ENCODE assay signal across 8 cellular contexts in genomic region chr13:110680852-110681251, GRCh38. TPM values are rescaled to one million over a fixed set of nuclear protein-coding genes. Genes with fewer than 3 reads are reported as not detected.
DNase-seq lines count a peak whose midpoint lies in the region; ATAC-seq and TF ChIP-seq lines count a peak whose summit lies in the region.

No MANE protein-coding gene starts in this region.

- H3K27ac ChIP-seq in dorsolateral prefrontal cortex = no peak overlapping the region
- H3K27ac ChIP-seq in aorta (ENCODE audit: low read depth in 1 of 2, low read length in 2 of 2) = no peak overlapping the region

- H3K36me3 Mint-ChIP-seq in activated T-cell treated with anti-CD3 and anti-CD28 coated beads, Interleukin-2, amount 50 U/mL, for 4 hours (ENCODE audit: insufficient read depth) = peaks cover 36% of the 10 kb centered on the region
- peaks cover 56% of the 10 kb centered on the region for H3K36me3 Mint-ChIP-seq in stimulated activated memory B cell treated with anti-CD40 and anti-IgM and Interleukin-4, amounts not matched to agents 10 μg/mL and 1 μg/mL and 100 μg/mL, for 72 hours

- no peak for ATAC-seq in activated T-cell treated with anti-CD3 and anti-CD28 coated beads, Interleukin-2, amount 50 U/mL, for 4 hours
- ATAC-seq in stimulated activated memory B cell treated with anti-CD40 and anti-IgM and Interleukin-4, amounts not matched to agents 10 μg/mL and 1 μg/mL and 100 μg/mL, for 72 hours = no peak
- ATAC-seq in aorta (ENCODE audit: low FRiP score) = no peak

- H3K36me3 ChIP-seq in aorta (ENCODE audit: control insufficient read depth in 1 of 2, insufficient read depth in 2 of 2, low read length in 1 of 2) = peaks cover 4 to 5% of the 10 kb centered on the region in 2 donors

- H3K27ac Mint-ChIP-seq in stimulated activated memory B cell treated with anti-CD40 and anti-IgM and Interleukin-4, amounts not matched to agents 10 μg/mL and 1 μg/mL and 100 μg/mL, for 72 hours = peak overlapping the region; percentile 97

- no peak overlapping the region for H3K4me3 Mint-ChIP-seq in activated T-cell treated with anti-CD3 and anti-CD28 coated beads, Interleukin-2, amount 50 U/mL, for 4 hours
- no peak overlapping the region for H3K4me3 Mint-ChIP-seq in stimulated activated memory B cell treated with anti-CD40 and anti-IgM and Interleukin-4, amounts not matched to agents 10 μg/mL and 1 μg/mL and 100 μg/mL, for 72 hours

- H3K27me3 Mint-ChIP-seq in activated T-cell treated with anti-CD3 and anti-CD28 coated beads, Interleukin-2, amount 50 U/mL, for 4 hours (ENCODE audit: low read depth) = no peaks in the 10 kb centered on the region
- no peaks in the 10 kb centered on the region for H3K27me3 Mint-ChIP-seq in stimulated activated memory B cell treated with anti-CD40 and anti-IgM and Interleukin-4, amounts not matched to agents 10 μg/mL and 1 μg/mL and 100 μg/mL, for 72 hours

- H3K4me1 ChIP-seq in aorta (ENCODE audit: control insufficient read depth in 1 of 2, insufficient read depth in 2 of 2, low read length in 2 of 2) = no peaks in the 10 kb centered on the region

- DNase-seq in activated T-cell treated with anti-CD3 and anti-CD28 coated beads, Interleukin-2, amount 50 U/mL, for 48 hours = peak; percentile 35 to 36
- no peak for DNase-seq in activated T-cell treated with anti-CD3 and anti-CD28 coated beads, Interleukin-2, amount 50 U/mL, for 4 hours
- DNase-seq in NB4 (ENCODE audit: low read depth) (peak; percentile 40), dorsolateral prefrontal cortex (no peak), anterior cingulate cortex (lab: John Stamatoyannopoulos, UW) (no peak), SIG-M5 treated with dmso at 0.1 percent for 504 hours (lab: John Stamatoyannopoulos, UW; ENCODE audit: unreplicated experiment) (no peak), aorta (no peak)

- H3K4me3 ChIP-seq in NB4 (ENCODE audit: low read depth, low read length) = no peak overlapping the region
- H3K4me3 ChIP-seq in dorsolateral prefrontal cortex = no peak overlapping the region
- H3K4me3 ChIP-seq in aorta (ENCODE audit: low read length in 2 of 2) = no peak overlapping the region

- no peaks in the 10 kb centered on the region for H3K27me3 ChIP-seq in dorsolateral prefrontal cortex
- H3K27me3 ChIP-seq in aorta (ENCODE audit: control insufficient read depth in 1 of 2, insufficient read depth in 2 of 2, low read length in 1 of 2) = no peaks in the 10 kb centered on the region

- 80 to 87% methylated on average over 7 of the region's 7 CpGs for WGBS in aorta, 2 donors

- H3K9me3 Mint-ChIP-seq in activated T-cell treated with anti-CD3 and anti-CD28 coated beads, Interleukin-2, amount 50 U/mL, for 4 hours = no peaks in the 10 kb centered on the region
- no peaks in the 10 kb centered on the region for H3K9me3 Mint-ChIP-seq in stimulated activated memory B cell treated with anti-CD40 and anti-IgM and Interleukin-4, amounts not matched to agents 10 μg/mL and 1 μg/mL and 100 μg/mL, for 72 hours

- no peaks in the 10 kb centered on the region for H3K9me3 ChIP-seq in aorta (ENCODE audit: control insufficient read depth, low read length)

- TF ChIP-seq CTCF in NB4 (IDR thresholded peaks at IDR 0.05; ENCODE audit: low read depth, low read length) (peak; percentile 49), dorsolateral prefrontal cortex (IDR thresholded peaks at IDR 0.05 in 54 of 56, conservative IDR thresholded peaks at IDR 0.05 in 2 of 56; ENCODE audit: low read depth in 1 of 56, partially characterized antibody in 56 of 56) (peak in 35 of 56 donors; percentile 9 to 52 (median 26))

- TF ChIP-seq POLR2A in NB4 (IDR thresholded peaks at IDR 0.05; ENCODE audit: extremely low read depth, insufficient read length) = no peak

- peaks cover 15% of the 10 kb centered on the region for H3K4me1 Mint-ChIP-seq in activated T-cell treated with anti-CD3 and anti-CD28 coated beads, Interleukin-2, amount 50 U/mL, for 4 hours (ENCODE audit: low read depth)
- H3K4me1 Mint-ChIP-seq in stimulated activated memory B cell treated with anti-CD40 and anti-IgM and Interleukin-4, amounts not matched to agents 10 μg/mL and 1 μg/mL and 100 μg/mL, for 72 hours = peaks cover 51% of the 10 kb centered on the region

- intact Hi-C loops in dorsolateral prefrontal cortex (cut with DNase I) = no loop called here
- intact Hi-C loops in aorta (cut with DNase I) = no loop called here

RNA-seq across cellular contexts. Expression of gene CARS2, which starts 25.1 kb away (rescaled TPM):
- total RNA-seq in activated T-cell treated with anti-CD3 and anti-CD28 coated beads, Interleukin-2, amount 50 U/mL, for 4 hours = 10 to 100 TPM; 72.6 to 97.4 (median 80.3) TPM
- 10 to 100 TPM; 36.3 to 70.5 (median 53.2) TPM for total RNA-seq in dorsolateral prefrontal cortex
- 10 to 100 TPM; 47.3 to 65.5 TPM for total RNA-seq in aorta
- 100 to 1,000 TPM in 1 of 2 donors, 10 to 100 TPM in 1; 38.3 to 125 TPM for polyA plus RNA-seq in aorta

RNA-seq across cellular contexts. Expression of gene ING1, which starts 32.6 kb away (rescaled TPM):
- 10 to 100 TPM; 16.9 to 17.7 (median 17.5) TPM for total RNA-seq in activated T-cell treated with anti-CD3 and anti-CD28 coated beads, Interleukin-2, amount 50 U/mL, for 4 hours
- total RNA-seq in dorsolateral prefrontal cortex (10 to 100 TPM; 10.1 to 22.6 (median 16.2) TPM), aorta (10 to 100 TPM; 10.5 to 10.6 TPM)
- polyA plus RNA-seq in aorta = 10 to 100 TPM in 1 of 2 donors, 1 to 10 TPM in 1; 7.4 to 16.8 TPM

Comparison
In these comparisons a context has a peak if more than half of its experiments do, and no peak if none do; other contexts are left out.
1. DNase-seq: peak in activated T-cell treated with anti-CD3 and anti-CD28 coated beads, Interleukin-2, amount 50 U/mL, for 48 hours (2 of 2) and NB4 (single experiment); none in activated T-cell treated with anti-CD3 and anti-CD28 coated beads, Interleukin-2, amount 50 U/mL, for 4 hours (single experiment), dorsolateral prefrontal cortex (0 of 10), anterior cingulate cortex (0 of 58), SIG-M5 treated with dmso at 0.1 percent for 504 hours (single experiment) and aorta (0 of 2).